14 cellular contexts compared by ENCODE assay signal in the genomic region with DNA sequence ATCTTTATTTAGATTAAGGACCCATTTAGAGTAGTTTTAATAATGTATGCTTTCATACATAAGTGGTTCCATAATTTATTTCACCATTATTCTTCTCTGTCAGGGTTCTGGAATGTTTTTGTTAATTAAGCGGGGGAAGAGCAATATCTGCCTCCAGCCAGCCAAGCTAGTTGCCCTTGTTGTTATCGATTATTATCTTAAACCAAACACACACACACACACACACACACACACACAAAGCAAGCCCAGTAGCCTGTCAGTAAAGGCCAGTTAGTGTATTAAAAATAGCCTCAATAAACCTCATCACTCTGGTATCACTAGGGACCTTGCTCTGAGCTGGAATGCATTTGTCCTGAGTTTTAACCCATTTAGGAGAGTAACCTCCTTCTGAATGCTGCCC.
DNase-seq lines count a peak whose midpoint lies in the region; ATAC-seq and TF ChIP-seq lines count a peak whose summit lies in the region.
"Had no signal": no experiment of that assay in that cellular context is flagged by ENCODE, and none has a peak within 500 bp of the region (broad histone marks: within the 10 kb centered on the region; RNA-seq: fewer than 3 reads in every experiment).

No MANE protein-coding gene starts in this region.

- TF ChIP-seq CTCF in heart left ventricle (IDR thresholded peaks at IDR 0.05) (no peak), gastrocnemius medialis (IDR thresholded peaks at IDR 0.05 in 4 of 5, conservative IDR thresholded peaks at IDR 0.05 in 1 of 5) (no peak), testis (IDR thresholded peaks at IDR 0.05) (no peak)

- H3K27ac ChIP-seq in heart left ventricle (peak overlapping the region; percentile 28 to 84 (median 70)), gastrocnemius medialis (peak overlapping the region; percentile 42 to 66 (median 54)), testis (no peak overlapping the region)
- H3K27ac ChIP-seq: PC-9, sigmoid colon had no signal

- H3K36me3 ChIP-seq in heart left ventricle, result no peaks in the 10 kb centered on the region
- H3K36me3 ChIP-seq in gastrocnemius medialis, result no peaks in the 10 kb centered on the region
- H3K36me3 ChIP-seq in testis (ENCODE audit: low read depth, missing control alignments), result no peaks in the 10 kb centered on the region
- H3K36me3 ChIP-seq: sigmoid colon had no signal

- POLR2A ChIA-PET in activated CD4-positive, alpha-beta memory T cell treated with anti-CD3 and anti-CD28 coated beads for 36 hours (lab: Charles Lee), result interaction anchor here (1.0 to 6.8 kb wide), 7 partner anchors 18 to 90 kb away, joined by 3 to 170 read pairs (median 8); no protein-coding TSS in a partner anchor

- H3K4me1 Mint-ChIP-seq in activated CD4-positive, alpha-beta T cell treated with anti-CD3 and anti-CD28 coated beads, Interleukin-2, amount 10 ng/mL, durations not matched to agents 24 days and 14 days, result peaks cover 85% of the 10 kb centered on the region
- H3K4me1 Mint-ChIP-seq in activated CD4-positive, alpha-beta memory T cell treated with anti-CD3 and anti-CD28 coated beads for 36 hours (ENCODE audit: low read depth), result peaks cover 90% of the 10 kb centered on the region

- H3K4me3 Mint-ChIP-seq in activated CD4-positive, alpha-beta T cell treated with anti-CD3 and anti-CD28 coated beads, Interleukin-2, amount 10 ng/mL, durations not matched to agents 24 days and 14 days, result peak overlapping the region; percentile 86
- H3K4me3 Mint-ChIP-seq in activated CD4-positive, alpha-beta memory T cell treated with anti-CD3 and anti-CD28 coated beads for 36 hours, result peak overlapping the region; percentile 73
- H3K4me3 Mint-ChIP-seq: nephron progenitor cell had no signal

- no peaks in the 10 kb centered on the region for H3K36me3 Mint-ChIP-seq in activated CD4-positive, alpha-beta T cell treated with anti-CD3 and anti-CD28 coated beads, Interleukin-2, amount 10 ng/mL, durations not matched to agents 24 days and 14 days (ENCODE audit: low read depth)
- no peaks in the 10 kb centered on the region for H3K36me3 Mint-ChIP-seq in activated CD4-positive, alpha-beta memory T cell treated with anti-CD3 and anti-CD28 coated beads for 36 hours

- CTCF ChIA-PET in activated CD4-positive, alpha-beta memory T cell treated with anti-CD3 and anti-CD28 coated beads for 36 hours (lab: Charles Lee), result interaction anchor here (1.7 to 8.5 kb wide), 2 partner anchors 16 to 21 kb away, joined by 5 to 96 read pairs; no protein-coding TSS in a partner anchor

- 24 to 45% (median 34%) methylated on average over 2 of the region's 2 CpGs for WGBS in heart left ventricle, 4 donors
- 53 to 68% methylated on average over 2 of the region's 2 CpGs for WGBS in testis, 2 donors

- H3K9me3 ChIP-seq in heart left ventricle, result no peaks in the 10 kb centered on the region
- no peaks in the 10 kb centered on the region for H3K9me3 ChIP-seq in gastrocnemius medialis
- no peaks in the 10 kb centered on the region for H3K9me3 ChIP-seq in testis
- H3K9me3 ChIP-seq: sigmoid colon had no signal

- intact Hi-C loops in activated CD4-positive, alpha-beta T cell treated with anti-CD3 and anti-CD28 coated beads, Interleukin-2, amount 10 ng/mL, durations not matched to agents 24 days and 14 days (cut with micrococcal nuclease), result loop anchor here (1.0 kb wide), 1 partner anchor 30 kb away; no protein-coding TSS in a partner anchor
- intact Hi-C loops in activated CD4-positive, alpha-beta memory T cell treated with anti-CD3 and anti-CD28 coated beads for 36 hours (cut with micrococcal nuclease), result loop anchor here (5.0 kb wide), 1 partner anchor 34 kb away; no protein-coding TSS in a partner anchor
- intact Hi-C loops in heart left ventricle (cut with DNase I) (loop anchor here in 1 of 10 donors (5.0 kb wide), 1 partner anchor 106 kb away; no protein-coding TSS in a partner anchor), gastrocnemius medialis (cut with DNase I; ENCODE audit: low total_unique reads) (loop anchor here (5.0 kb wide), 1 partner anchor 44 kb away; no protein-coding TSS in a partner anchor), testis (cut with DNase I; ENCODE audit: low total_unique reads) (no loop called here)

- ATAC-seq in heart left ventricle, result peak; percentile 64 to 81 (median 71)
- no peak for ATAC-seq in gastrocnemius medialis
- ATAC-seq: left colon had no signal

- peak overlapping the region; percentile 98 for H3K27ac Mint-ChIP-seq in activated CD4-positive, alpha-beta T cell treated with anti-CD3 and anti-CD28 coated beads, Interleukin-2, amount 10 ng/mL, durations not matched to agents 24 days and 14 days
- H3K27ac Mint-ChIP-seq in activated CD4-positive, alpha-beta memory T cell treated with anti-CD3 and anti-CD28 coated beads for 36 hours, result peak overlapping the region; percentile 93
- H3K27ac Mint-ChIP-seq: nephron progenitor cell had no signal

- H3K4me1 ChIP-seq in heart left ventricle, result peaks cover 4 to 95% (median 69%) of the 10 kb centered on the region in 12 donors
- peaks cover 46 to 55% of the 10 kb centered on the region in 2 donors for H3K4me1 ChIP-seq in gastrocnemius medialis
- H3K4me1 ChIP-seq in testis, result peaks cover 9% of the 10 kb centered on the region

- no peaks in the 10 kb centered on the region for H3K9me3 Mint-ChIP-seq in activated CD4-positive, alpha-beta T cell treated with anti-CD3 and anti-CD28 coated beads, Interleukin-2, amount 10 ng/mL, durations not matched to agents 24 days and 14 days
- no peaks in the 10 kb centered on the region for H3K9me3 Mint-ChIP-seq in activated CD4-positive, alpha-beta memory T cell treated with anti-CD3 and anti-CD28 coated beads for 36 hours
- H3K9me3 Mint-ChIP-seq: nephron progenitor cell had no signal

- no peaks in the 10 kb centered on the region for H3K27me3 Mint-ChIP-seq in activated CD4-positive, alpha-beta T cell treated with anti-CD3 and anti-CD28 coated beads, Interleukin-2, amount 10 ng/mL, durations not matched to agents 24 days and 14 days
- no peaks in the 10 kb centered on the region for H3K27me3 Mint-ChIP-seq in activated CD4-positive, alpha-beta memory T cell treated with anti-CD3 and anti-CD28 coated beads for 36 hours

- in situ Hi-C loops in gastrocnemius medialis (cut with MboI; ENCODE audit: low sequenced_read_pairs in 4 of 4), result no loop called here

- no peak overlapping the region for H3K4me3 ChIP-seq in heart left ventricle
- H3K4me3 ChIP-seq in gastrocnemius medialis, result no peak overlapping the region
- H3K4me3 ChIP-seq in testis, result no peak overlapping the region
- H3K4me3 ChIP-seq: PC-9, sigmoid colon had no signal

- no peaks in the 10 kb centered on the region for H3K27me3 ChIP-seq in heart left ventricle
- no peaks in the 10 kb centered on the region for H3K27me3 ChIP-seq in gastrocnemius medialis
- H3K27me3 ChIP-seq in testis, result no peaks in the 10 kb centered on the region
- H3K27me3 ChIP-seq: sigmoid colon had no signal

- DNase-seq in activated CD4-positive, alpha-beta T cell treated with anti-CD3 and anti-CD28 coated beads, Interleukin-2, amount 10 ng/mL, durations not matched to agents 24 days and 14 days, result no peak
- DNase-seq in activated CD4-positive, alpha-beta T cell treated with anti-CD3 and anti-CD28 coated beads, Interleukin-2, amount 50 U/mL, for 4 hours, result no peak
- DNase-seq in activated CD4-positive, alpha-beta memory T cell treated with anti-CD3 and anti-CD28 coated beads for 36 hours, result no peak
- DNase-seq in heart left ventricle (no peak), gastrocnemius medialis (no peak), NCI-H1436 (lab: John Stamatoyannopoulos, UW) (no peak), testis (no peak), NCI-H82 treated with DMSO at 0.1 percent for 48 hours (lab: John Stamatoyannopoulos, UW; ENCODE audit: unreplicated experiment) (no peak)
- DNase-seq: KBM-7, left colon, NCI-H510A treated with DMSO at 0.1 percent for 48 hours, nephron progenitor cell, PC-9, sigmoid colon had no signal

- no peak for TF ChIP-seq POLR2A in heart left ventricle (IDR thresholded peaks at IDR 0.05)
- no peak for TF ChIP-seq POLR2A in gastrocnemius medialis (IDR thresholded peaks at IDR 0.05)
- TF ChIP-seq POLR2A in testis (IDR thresholded peaks at IDR 0.05), result no peak

Comparison
In these comparisons a context has a peak if more than half of its experiments do, and no peak if none do; other contexts are left out.
1. ATAC-seq: peak in heart left ventricle (4 of 4); none in gastrocnemius medialis (0 of 2).
2. H3K27ac ChIP-seq: peak in heart left ventricle (12 of 12) and gastrocnemius medialis (4 of 4); none in testis (0 of 2).